Comparison of ENCODE assay signal across 1 cellular context in the genomic region with DNA sequence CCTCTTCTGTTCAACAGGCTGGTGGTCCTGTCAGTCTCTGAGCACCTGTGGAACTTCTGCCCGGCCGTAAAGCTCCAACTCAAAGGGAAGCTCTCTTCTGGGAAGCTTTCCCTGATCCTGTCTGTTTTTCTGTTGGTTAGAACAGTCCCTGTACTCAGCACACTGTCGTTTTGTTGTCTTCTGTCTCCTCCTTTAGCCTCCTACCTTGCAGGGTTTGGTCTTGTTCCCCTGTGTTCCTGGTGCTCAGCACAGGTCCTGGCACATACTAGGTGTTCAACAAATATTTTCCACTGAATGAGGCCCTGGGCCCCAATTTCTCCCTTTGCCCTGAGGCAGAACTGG.
A peak's percentile ranks its signal among the peaks of the same experiment; 100 is the strongest.
TF ChIP-seq lines count a peak whose summit lies in the region.

No MANE protein-coding gene starts in this region.

TF ChIP-seq in HepG2, 621 proteins besides CTCF, POLR2A, EP300 and RAD21 (continues in another document):
- TF ChIP-seq MTA1 (CRISPR knock-in tag; IDR thresholded peaks at IDR 0.05; ENCODE audit: borderline replicate concordance) (no peak), CHD2 (IDR thresholded peaks at IDR 0.05; ENCODE audit: low read depth, low read length) (no peak), SOX13 (IDR thresholded peaks at IDR 0.05) (no peak), SOX13 (CRISPR knock-in tag; conservative IDR thresholded peaks at IDR 0.05 in 1 of 2, IDR thresholded peaks at IDR 0.05 in 1 of 2) (no peak), SMAD1 (CRISPR knock-in tag; IDR thresholded peaks at IDR 0.05; ENCODE audit: borderline replicate concordance, low read depth) (no peak), NR3C1 (CRISPR knock-in tag; IDR thresholded peaks at IDR 0.05) (no peak), HOXA3 (CRISPR knock-in tag; IDR thresholded peaks at IDR 0.05) (no peak), PAF1 (CRISPR knock-in tag; IDR thresholded peaks at IDR 0.05) (no peak), ZNF607 (CRISPR knock-in tag; IDR thresholded peaks at IDR 0.05; ENCODE audit: borderline replicate concordance) (no peak), ZNF296 (CRISPR knock-in tag; conservative IDR thresholded peaks at IDR 0.05) (no peak), FOXP1 (IDR thresholded peaks at IDR 0.05) (no peak), FOXP1 (CRISPR knock-in tag; IDR thresholded peaks at IDR 0.05) (no peak), FOXK2 (IDR thresholded peaks at IDR 0.05) (no peak), ARNTL (CRISPR knock-in tag; IDR thresholded peaks at IDR 0.05) (no peak), MAFK (conservative IDR thresholded peaks at IDR 0.05 in 1 of 2, IDR thresholded peaks at IDR 0.05 in 1 of 2; ENCODE audit: low read length in 2 of 2) (no peak), CHD4 (IDR thresholded peaks at IDR 0.05; ENCODE audit: borderline replicate concordance, low read length) (no peak), ZNF274 (CRISPR knock-in tag; IDR thresholded peaks at IDR 0.05) (no peak), ZNF644 (CRISPR knock-in tag; IDR thresholded peaks at IDR 0.05; ENCODE audit: low read depth) (no peak), RXRB (CRISPR knock-in tag; IDR thresholded peaks at IDR 0.05; ENCODE audit: borderline replicate concordance) (0 out of 2 replicates have a peak, but pooled peaks have one; percentile 1), NKX3-1 (CRISPR knock-in tag; IDR thresholded peaks at IDR 0.05) (no peak), ZNF749 (CRISPR knock-in tag; IDR thresholded peaks at IDR 0.05; ENCODE audit: borderline replicate concordance) (no peak), ZNF510 (CRISPR knock-in tag; IDR thresholded peaks at IDR 0.05; ENCODE audit: low read depth) (no peak), ZNF263 (CRISPR knock-in tag; IDR thresholded peaks at IDR 0.05) (no peak), ZNF83 (CRISPR knock-in tag; IDR thresholded peaks at IDR 0.05; ENCODE audit: borderline replicate concordance) (no peak), HNRNPK (IDR thresholded peaks at IDR 0.05; ENCODE audit: low read depth, low read length, poor library complexity, severe bottlenecking) (no peak), TAF15 (IDR thresholded peaks at IDR 0.05; ENCODE audit: low read depth, low read length, poor library complexity, severe bottlenecking) (no peak), TSC22D2 (CRISPR knock-in tag; IDR thresholded peaks at IDR 0.05; ENCODE audit: borderline replicate concordance) (no peak), ZFYVE20 (CRISPR knock-in tag; IDR thresholded peaks at IDR 0.05; ENCODE audit: borderline replicate concordance, low read depth) (no peak), ZBTB7B (CRISPR knock-in tag; IDR thresholded peaks at IDR 0.05) (no peak), TBX2 (CRISPR knock-in tag; IDR thresholded peaks at IDR 0.05; ENCODE audit: borderline replicate concordance) (peak; percentile 46; the same call in 1 of the 2 replicates), ZNF430 (CRISPR knock-in tag; IDR thresholded peaks at IDR 0.05) (no peak), ZC3H4 (CRISPR knock-in tag; IDR thresholded peaks at IDR 0.05; ENCODE audit: borderline replicate concordance) (no peak), CBFB (CRISPR knock-in tag; IDR thresholded peaks at IDR 0.05) (no peak), MAFF (IDR thresholded peaks at IDR 0.05; ENCODE audit: low read depth, low read length) (no peak), FOSL1 (CRISPR knock-in tag; IDR thresholded peaks at IDR 0.05; ENCODE audit: borderline replicate concordance) (no peak), PCBP2 (optimal IDR thresholded peaks at IDR 0.05; ENCODE audit: low read depth, low read length, poor library complexity, severe bottlenecking) (no peak), MEIS1 (CRISPR knock-in tag; IDR thresholded peaks at IDR 0.05; ENCODE audit: borderline replicate concordance) (no peak), RFXAP (CRISPR knock-in tag; IDR thresholded peaks at IDR 0.05; ENCODE audit: borderline replicate concordance) (no peak), ZNF747 (CRISPR knock-in tag; IDR thresholded peaks at IDR 0.05; ENCODE audit: borderline replicate concordance) (0 out of 2 replicates have a peak, but pooled peaks have one; percentile 36), BORCS8-MEF2B (CRISPR knock-in tag; IDR thresholded peaks at IDR 0.05) (no peak), FOXM1 (CRISPR knock-in tag; IDR thresholded peaks at IDR 0.05) (no peak)
- TF ChIP-seq, protein P1, sequence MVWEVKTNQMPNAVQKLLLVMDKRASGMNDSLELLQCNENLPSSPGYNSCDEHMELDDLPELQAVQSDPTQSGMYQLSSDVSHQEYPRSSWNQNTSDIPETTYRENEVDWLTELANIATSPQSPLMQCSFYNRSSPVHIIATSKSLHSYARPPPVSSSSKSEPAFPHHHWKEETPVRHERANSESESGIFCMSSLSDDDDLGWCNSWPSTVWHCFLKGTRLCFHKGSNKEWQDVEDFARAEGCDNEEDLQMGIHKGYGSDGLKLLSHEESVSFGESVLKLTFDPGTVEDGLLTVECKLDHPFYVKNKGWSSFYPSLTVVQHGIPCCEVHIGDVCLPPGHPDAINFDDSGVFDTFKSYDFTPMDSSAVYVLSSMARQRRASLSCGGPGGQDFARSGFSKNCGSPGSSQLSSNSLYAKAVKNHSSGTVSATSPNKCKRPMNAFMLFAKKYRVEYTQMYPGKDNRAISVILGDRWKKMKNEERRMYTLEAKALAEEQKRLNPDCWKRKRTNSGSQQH (CRISPR knock-in tag; IDR thresholded peaks at IDR 0.05; ENCODE audit: low read depth): no peak
- TF ChIP-seq, protein P2, sequence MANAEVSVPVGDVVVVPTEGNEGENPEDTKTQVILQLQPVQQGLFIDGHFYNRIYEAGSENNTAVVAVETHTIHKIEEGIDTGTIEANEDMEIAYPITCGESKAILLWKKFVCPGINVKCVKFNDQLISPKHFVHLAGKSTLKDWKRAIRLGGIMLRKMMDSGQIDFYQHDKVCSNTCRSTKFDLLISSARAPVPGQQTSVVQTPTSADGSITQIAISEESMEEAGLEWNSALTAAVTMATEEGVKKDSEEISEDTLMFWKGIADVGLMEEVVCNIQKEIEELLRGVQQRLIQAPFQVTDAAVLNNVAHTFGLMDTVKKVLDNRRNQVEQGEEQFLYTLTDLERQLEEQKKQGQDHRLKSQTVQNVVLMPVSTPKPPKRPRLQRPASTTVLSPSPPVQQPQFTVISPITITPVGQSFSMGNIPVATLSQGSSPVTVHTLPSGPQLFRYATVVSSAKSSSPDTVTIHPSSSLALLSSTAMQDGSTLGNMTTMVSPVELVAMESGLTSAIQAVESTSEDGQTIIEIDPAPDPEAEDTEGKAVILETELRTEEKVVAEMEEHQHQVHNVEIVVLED (CRISPR knock-in tag; IDR thresholded peaks at IDR 0.05; ENCODE audit: borderline replicate concordance): peak; percentile 8; the same call in 1 of the 2 replicates
- TF ChIP-seq, protein P3, sequence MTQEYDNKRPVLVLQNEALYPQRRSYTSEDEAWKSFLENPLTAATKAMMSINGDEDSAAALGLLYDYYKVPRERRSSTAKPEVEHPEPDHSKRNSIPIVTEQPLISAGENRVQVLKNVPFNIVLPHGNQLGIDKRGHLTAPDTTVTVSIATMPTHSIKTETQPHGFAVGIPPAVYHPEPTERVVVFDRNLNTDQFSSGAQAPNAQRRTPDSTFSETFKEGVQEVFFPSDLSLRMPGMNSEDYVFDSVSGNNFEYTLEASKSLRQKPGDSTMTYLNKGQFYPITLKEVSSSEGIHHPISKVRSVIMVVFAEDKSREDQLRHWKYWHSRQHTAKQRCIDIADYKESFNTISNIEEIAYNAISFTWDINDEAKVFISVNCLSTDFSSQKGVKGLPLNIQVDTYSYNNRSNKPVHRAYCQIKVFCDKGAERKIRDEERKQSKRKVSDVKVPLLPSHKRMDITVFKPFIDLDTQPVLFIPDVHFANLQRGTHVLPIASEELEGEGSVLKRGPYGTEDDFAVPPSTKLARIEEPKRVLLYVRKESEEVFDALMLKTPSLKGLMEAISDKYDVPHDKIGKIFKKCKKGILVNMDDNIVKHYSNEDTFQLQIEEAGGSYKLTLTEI (CRISPR knock-in tag; conservative IDR thresholded peaks at IDR 0.05): no peak
- TF ChIP-seq, protein P4, sequence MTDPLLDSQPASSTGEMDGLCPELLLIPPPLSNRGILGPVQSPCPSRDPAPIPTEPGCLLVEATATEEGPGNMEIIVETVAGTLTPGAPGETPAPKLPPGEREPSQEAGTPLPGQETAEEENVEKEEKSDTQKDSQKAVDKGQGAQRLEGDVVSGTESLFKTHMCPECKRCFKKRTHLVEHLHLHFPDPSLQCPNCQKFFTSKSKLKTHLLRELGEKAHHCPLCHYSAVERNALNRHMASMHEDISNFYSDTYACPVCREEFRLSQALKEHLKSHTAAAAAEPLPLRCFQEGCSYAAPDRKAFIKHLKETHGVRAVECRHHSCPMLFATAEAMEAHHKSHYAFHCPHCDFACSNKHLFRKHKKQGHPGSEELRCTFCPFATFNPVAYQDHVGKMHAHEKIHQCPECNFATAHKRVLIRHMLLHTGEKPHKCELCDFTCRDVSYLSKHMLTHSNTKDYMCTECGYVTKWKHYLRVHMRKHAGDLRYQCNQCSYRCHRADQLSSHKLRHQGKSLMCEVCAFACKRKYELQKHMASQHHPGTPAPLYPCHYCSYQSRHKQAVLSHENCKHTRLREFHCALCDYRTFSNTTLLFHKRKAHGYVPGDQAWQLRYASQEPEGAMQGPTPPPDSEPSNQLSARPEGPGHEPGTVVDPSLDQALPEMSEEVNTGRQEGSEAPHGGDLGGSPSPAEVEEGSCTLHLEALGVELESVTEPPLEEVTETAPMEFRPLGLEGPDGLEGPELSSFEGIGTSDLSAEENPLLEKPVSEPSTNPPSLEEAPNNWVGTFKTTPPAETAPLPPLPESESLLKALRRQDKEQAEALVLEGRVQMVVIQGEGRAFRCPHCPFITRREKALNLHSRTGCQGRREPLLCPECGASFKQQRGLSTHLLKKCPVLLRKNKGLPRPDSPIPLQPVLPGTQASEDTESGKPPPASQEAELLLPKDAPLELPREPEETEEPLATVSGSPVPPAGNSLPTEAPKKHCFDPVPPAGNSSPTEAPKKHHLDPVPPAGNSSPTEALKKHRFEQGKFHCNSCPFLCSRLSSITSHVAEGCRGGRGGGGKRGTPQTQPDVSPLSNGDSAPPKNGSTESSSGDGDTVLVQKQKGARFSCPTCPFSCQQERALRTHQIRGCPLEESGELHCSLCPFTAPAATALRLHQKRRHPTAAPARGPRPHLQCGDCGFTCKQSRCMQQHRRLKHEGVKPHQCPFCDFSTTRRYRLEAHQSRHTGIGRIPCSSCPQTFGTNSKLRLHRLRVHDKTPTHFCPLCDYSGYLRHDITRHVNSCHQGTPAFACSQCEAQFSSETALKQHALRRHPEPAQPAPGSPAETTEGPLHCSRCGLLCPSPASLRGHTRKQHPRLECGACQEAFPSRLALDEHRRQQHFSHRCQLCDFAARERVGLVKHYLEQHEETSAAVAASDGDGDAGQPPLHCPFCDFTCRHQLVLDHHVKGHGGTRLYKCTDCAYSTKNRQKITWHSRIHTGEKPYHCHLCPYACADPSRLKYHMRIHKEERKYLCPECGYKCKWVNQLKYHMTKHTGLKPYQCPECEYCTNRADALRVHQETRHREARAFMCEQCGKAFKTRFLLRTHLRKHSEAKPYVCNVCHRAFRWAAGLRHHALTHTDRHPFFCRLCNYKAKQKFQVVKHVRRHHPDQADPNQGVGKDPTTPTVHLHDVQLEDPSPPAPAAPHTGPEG (CRISPR knock-in tag; IDR thresholded peaks at IDR 0.05): no peak
- TF ChIP-seq, protein P5, sequence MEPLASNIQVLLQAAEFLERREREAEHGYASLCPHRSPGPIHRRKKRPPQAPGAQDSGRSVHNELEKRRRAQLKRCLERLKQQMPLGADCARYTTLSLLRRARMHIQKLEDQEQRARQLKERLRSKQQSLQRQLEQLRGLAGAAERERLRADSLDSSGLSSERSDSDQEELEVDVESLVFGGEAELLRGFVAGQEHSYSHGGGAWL (CRISPR knock-in tag; IDR thresholded peaks at IDR 0.05): no peak
- TF ChIP-seq, protein P6, sequence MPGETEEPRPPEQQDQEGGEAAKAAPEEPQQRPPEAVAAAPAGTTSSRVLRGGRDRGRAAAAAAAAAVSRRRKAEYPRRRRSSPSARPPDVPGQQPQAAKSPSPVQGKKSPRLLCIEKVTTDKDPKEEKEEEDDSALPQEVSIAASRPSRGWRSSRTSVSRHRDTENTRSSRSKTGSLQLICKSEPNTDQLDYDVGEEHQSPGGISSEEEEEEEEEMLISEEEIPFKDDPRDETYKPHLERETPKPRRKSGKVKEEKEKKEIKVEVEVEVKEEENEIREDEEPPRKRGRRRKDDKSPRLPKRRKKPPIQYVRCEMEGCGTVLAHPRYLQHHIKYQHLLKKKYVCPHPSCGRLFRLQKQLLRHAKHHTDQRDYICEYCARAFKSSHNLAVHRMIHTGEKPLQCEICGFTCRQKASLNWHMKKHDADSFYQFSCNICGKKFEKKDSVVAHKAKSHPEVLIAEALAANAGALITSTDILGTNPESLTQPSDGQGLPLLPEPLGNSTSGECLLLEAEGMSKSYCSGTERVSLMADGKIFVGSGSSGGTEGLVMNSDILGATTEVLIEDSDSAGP (CRISPR knock-in tag; IDR thresholded peaks at IDR 0.05; ENCODE audit: borderline replicate concordance): no peak
- TF ChIP-seq, protein P7, sequence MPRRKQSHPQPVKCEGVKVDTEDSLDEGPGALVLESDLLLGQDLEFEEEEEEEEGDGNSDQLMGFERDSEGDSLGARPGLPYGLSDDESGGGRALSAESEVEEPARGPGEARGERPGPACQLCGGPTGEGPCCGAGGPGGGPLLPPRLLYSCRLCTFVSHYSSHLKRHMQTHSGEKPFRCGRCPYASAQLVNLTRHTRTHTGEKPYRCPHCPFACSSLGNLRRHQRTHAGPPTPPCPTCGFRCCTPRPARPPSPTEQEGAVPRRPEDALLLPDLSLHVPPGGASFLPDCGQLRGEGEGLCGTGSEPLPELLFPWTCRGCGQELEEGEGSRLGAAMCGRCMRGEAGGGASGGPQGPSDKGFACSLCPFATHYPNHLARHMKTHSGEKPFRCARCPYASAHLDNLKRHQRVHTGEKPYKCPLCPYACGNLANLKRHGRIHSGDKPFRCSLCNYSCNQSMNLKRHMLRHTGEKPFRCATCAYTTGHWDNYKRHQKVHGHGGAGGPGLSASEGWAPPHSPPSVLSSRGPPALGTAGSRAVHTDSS (CRISPR knock-in tag; conservative IDR thresholded peaks at IDR 0.05): no peak
- TF ChIP-seq, protein P8, sequence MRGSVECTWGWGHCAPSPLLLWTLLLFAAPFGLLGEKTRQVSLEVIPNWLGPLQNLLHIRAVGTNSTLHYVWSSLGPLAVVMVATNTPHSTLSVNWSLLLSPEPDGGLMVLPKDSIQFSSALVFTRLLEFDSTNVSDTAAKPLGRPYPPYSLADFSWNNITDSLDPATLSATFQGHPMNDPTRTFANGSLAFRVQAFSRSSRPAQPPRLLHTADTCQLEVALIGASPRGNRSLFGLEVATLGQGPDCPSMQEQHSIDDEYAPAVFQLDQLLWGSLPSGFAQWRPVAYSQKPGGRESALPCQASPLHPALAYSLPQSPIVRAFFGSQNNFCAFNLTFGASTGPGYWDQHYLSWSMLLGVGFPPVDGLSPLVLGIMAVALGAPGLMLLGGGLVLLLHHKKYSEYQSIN (CRISPR knock-in tag; IDR thresholded peaks at IDR 0.05; ENCODE audit: borderline replicate concordance): no peak
- TF ChIP-seq, protein P9, sequence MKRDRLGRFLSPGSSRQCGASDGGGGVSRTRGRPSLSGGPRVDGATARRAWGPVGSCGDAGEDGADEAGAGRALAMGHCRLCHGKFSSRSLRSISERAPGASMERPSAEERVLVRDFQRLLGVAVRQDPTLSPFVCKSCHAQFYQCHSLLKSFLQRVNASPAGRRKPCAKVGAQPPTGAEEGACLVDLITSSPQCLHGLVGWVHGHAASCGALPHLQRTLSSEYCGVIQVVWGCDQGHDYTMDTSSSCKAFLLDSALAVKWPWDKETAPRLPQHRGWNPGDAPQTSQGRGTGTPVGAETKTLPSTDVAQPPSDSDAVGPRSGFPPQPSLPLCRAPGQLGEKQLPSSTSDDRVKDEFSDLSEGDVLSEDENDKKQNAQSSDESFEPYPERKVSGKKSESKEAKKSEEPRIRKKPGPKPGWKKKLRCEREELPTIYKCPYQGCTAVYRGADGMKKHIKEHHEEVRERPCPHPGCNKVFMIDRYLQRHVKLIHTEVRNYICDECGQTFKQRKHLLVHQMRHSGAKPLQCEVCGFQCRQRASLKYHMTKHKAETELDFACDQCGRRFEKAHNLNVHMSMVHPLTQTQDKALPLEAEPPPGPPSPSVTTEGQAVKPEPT (CRISPR knock-in tag; IDR thresholded peaks at IDR 0.05; ENCODE audit: low read depth): no peak
